In the genomic region with DNA sequence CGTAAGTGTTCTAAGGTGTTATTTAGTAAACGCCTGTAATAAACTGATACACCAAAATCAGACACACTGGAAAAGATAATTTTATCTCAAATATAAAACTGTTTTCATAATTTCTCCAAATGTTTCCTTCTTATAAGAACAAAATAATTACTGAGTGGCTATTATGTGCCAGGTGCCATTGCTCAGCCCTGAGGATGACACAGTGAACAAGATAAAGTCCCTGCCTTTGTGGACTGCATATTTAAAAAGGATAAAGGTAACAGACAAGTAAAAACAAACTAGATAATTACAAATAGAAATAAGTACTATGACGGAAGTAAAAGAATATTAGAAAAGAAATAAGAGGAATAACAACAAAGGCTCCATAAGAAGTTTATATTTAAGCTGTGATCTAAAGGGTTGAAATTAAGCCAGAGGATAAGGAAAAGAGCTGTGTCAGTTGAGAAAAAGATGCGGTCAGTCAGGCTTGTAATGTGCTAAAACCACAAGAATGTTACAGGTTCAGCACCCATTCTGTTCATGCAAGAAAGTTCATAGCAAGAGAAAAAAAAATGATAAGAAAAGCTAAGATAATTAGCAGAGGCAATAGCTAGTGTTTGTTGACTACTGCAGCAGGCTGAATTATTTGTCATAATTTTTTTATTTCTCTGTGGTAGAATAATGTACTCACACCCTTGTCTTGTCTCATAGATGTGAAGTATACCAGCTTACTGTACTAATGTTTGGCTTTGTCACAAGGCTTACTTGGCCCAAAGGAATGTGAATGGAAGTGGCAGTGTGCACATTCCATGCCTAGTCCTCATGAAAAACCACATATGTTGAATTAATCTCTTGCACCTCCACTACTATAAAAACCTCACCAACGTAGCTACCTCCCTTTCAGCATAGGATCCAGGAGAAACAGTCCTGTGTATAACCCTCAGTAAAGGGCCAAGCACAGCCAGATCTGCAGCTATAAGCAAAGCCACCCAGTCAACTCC, we compare ENCODE assay signal across 9 cellular contexts.
DNase-seq lines count a peak whose midpoint lies in the region; ATAC-seq, FAIRE-seq and TF ChIP-seq lines count a peak whose summit lies in the region.
"Had no signal": no experiment of that assay in that cellular context is flagged by ENCODE, and none has a peak within 500 bp of the region (broad histone marks: within the 10 kb centered on the region; RNA-seq: fewer than 3 reads in every experiment).

No MANE protein-coding gene starts in this region.

- peaks cover 34% of the 10 kb centered on the region for H3K9me3 ChIP-seq in PC-9 (ENCODE audit: insufficient read depth, low read depth)
- H3K9me3 ChIP-seq in keratinocyte (ENCODE audit: control insufficient read depth, low read depth, low read length): no peaks in the 10 kb centered on the region

- H4K20me1 ChIP-seq in PC-9 (ENCODE audit: insufficient read depth): no peaks in the 10 kb centered on the region
- H4K20me1 ChIP-seq in keratinocyte (ENCODE audit: control insufficient read depth, extremely low read depth, insufficient read depth, low read length): no peaks in the 10 kb centered on the region

- CTCF ChIA-PET in PC-9 (lab: Charles Lee): interaction anchor here (1.0 to 1.4 kb wide), 3 partner anchors 27 to 248 kb away, joined by 6 to 10 read pairs (median 6); no protein-coding TSS in a partner anchor

- dilution Hi-C loops in keratinocyte (cut with MboI; ENCODE audit: extremely low pct_ligation_motif_present, low sequenced_read_pairs): no loop called here

- POLR2A ChIA-PET in PC-9 (lab: Charles Lee; ENCODE audit: unreplicated experiment): interaction anchor here (0.5 to 1.6 kb wide), 13 partner anchors 25 to 1451 kb away, joined by 3 to 39 read pairs (median 5); a partner anchor contains a TSS

- no peaks in the 10 kb centered on the region for H3K9me1 ChIP-seq in keratinocyte (ENCODE audit: control insufficient read depth, extremely low read depth, insufficient read depth, low read length)

- H3K4me2 ChIP-seq in PC-9 (peak overlapping the region; percentile 61), keratinocyte (ENCODE audit: control insufficient read depth, extremely low read depth, insufficient read depth, low read depth, low read length) (no peak overlapping the region)

- H3K4me3 ChIP-seq in PC-9 (peak overlapping the region; percentile 22; the same call in 1 of the 2 replicates), keratinocyte (ENCODE audit: control insufficient read depth in 2 of 3, extremely low read depth in 1 of 3, insufficient read depth in 2 of 3, low read depth in 1 of 3, low read length in 3 of 3) (no peak overlapping the region)
- H3K4me3 ChIP-seq: body of pancreas had no signal

- FAIRE-seq in keratinocyte (lab: Jason Lieb, UNC): peak; percentile 26

- no peak for TF ChIP-seq CTCF in PC-9 (conservative IDR thresholded peaks at IDR 0.05)
- TF ChIP-seq CTCF in keratinocyte (optimal IDR thresholded peaks at IDR 0.05 in 1 of 3, IDR thresholded peaks at IDR 0.05 in 1 of 3, conservative IDR thresholded peaks at IDR 0.05 in 1 of 3; ENCODE audit: extremely low read depth in 1 of 3, insufficient read depth in 2 of 3, low read length in 3 of 3): no peak

- peaks cover 13% of the 10 kb centered on the region for H3K36me3 ChIP-seq in PC-9 (ENCODE audit: low read depth)
- H3K36me3 ChIP-seq in keratinocyte (ENCODE audit: control insufficient read depth in 2 of 2, extremely low read depth in 1 of 2, insufficient read depth in 2 of 2, low read length in 2 of 2): no peaks in the 10 kb centered on the region

- H3K27ac ChIP-seq in PC-9 (peak overlapping the region; percentile 80), keratinocyte (ENCODE audit: control insufficient read depth, insufficient read depth, low read length) (no peak overlapping the region)
- H3K27ac ChIP-seq: body of pancreas had no signal

- ATAC-seq in HG02588 (IDR thresholded peaks at IDR 0.05; ENCODE audit: unreplicated experiment): peak; percentile 57
- ATAC-seq in GM21576 (IDR thresholded peaks at IDR 0.05; ENCODE audit: unreplicated experiment): no peak
- ATAC-seq: body of pancreas had no signal

- peaks cover 35% of the 10 kb centered on the region for H3F3A ChIP-seq in PC-9 (ENCODE audit: insufficient read depth, low read depth)

- H3K9me2 ChIP-seq in PC-9 (ENCODE audit: insufficient read depth): no peaks in the 10 kb centered on the region

- H3K27me3 ChIP-seq in PC-9 (ENCODE audit: insufficient read depth, low read depth): no peaks in the 10 kb centered on the region
- H3K27me3 ChIP-seq in keratinocyte (ENCODE audit: control insufficient read depth, extremely low read depth, insufficient read depth, low read length): no peaks in the 10 kb centered on the region
- H3K27me3 ChIP-seq: body of pancreas had no signal

- H3K79me2 ChIP-seq in PC-9 (ENCODE audit: low read depth) (no peaks in the 10 kb centered on the region), keratinocyte (ENCODE audit: control insufficient read depth, insufficient read depth, low read length) (no peaks in the 10 kb centered on the region)

- no TSS peak for BruUV-seq in PC-9 (replicated peaks; lab: Mats Ljungman, UMichigan)

- H3K4me1 ChIP-seq in PC-9 (replicated peaks; ENCODE audit: insufficient read depth): peaks cover 37% of the 10 kb centered on the region
- H3K4me1 ChIP-seq in keratinocyte (ENCODE audit: control insufficient read depth, extremely low read depth, insufficient read depth, low read length): no peaks in the 10 kb centered on the region

- intact Hi-C loops in PC-9 (cut with micrococcal nuclease; ENCODE audit: unreplicated experiment): loop anchor here (1.0 kb wide), 6 partner anchors 27 to 268 kb away; no protein-coding TSS in a partner anchor

- H2AFZ ChIP-seq in PC-9 (no peak overlapping the region), keratinocyte (ENCODE audit: control insufficient read depth, low read length) (no peak overlapping the region)

- no peak overlapping the region for H3K9ac ChIP-seq in keratinocyte (ENCODE audit: control insufficient read depth, extremely low read depth, insufficient read depth, low read length)

- DNase-seq in ELR (ENCODE audit: low read depth): peak; percentile 85
- DNase-seq in PC-9: peak; percentile 60 to 98
- no peak for DNase-seq in keratinocyte (ENCODE audit: low read depth, low spot score)
- no peak for DNase-seq in activated T-cell treated with anti-CD3 and anti-CD28 coated beads for 4 hours
- no peak for DNase-seq in SHP77 (lab: John Stamatoyannopoulos, UW)
- no peak for DNase-seq in mucosa of gallbladder (ENCODE audit: low spot score)
- DNase-seq: body of pancreas had no signal

Comparison
In these comparisons a context has a peak if more than half of its experiments do, and no peak if none do; other contexts are left out.
1. DNase-seq: peak in ELR (single experiment) and PC-9 (2 of 2); none in keratinocyte (single experiment), activated T-cell treated with anti-CD3 and anti-CD28 coated beads for 4 hours (single experiment), SHP77 (0 of 2) and mucosa of gallbladder (single experiment).